8 cellular contexts compared by ENCODE assay signal in the genomic region with DNA sequence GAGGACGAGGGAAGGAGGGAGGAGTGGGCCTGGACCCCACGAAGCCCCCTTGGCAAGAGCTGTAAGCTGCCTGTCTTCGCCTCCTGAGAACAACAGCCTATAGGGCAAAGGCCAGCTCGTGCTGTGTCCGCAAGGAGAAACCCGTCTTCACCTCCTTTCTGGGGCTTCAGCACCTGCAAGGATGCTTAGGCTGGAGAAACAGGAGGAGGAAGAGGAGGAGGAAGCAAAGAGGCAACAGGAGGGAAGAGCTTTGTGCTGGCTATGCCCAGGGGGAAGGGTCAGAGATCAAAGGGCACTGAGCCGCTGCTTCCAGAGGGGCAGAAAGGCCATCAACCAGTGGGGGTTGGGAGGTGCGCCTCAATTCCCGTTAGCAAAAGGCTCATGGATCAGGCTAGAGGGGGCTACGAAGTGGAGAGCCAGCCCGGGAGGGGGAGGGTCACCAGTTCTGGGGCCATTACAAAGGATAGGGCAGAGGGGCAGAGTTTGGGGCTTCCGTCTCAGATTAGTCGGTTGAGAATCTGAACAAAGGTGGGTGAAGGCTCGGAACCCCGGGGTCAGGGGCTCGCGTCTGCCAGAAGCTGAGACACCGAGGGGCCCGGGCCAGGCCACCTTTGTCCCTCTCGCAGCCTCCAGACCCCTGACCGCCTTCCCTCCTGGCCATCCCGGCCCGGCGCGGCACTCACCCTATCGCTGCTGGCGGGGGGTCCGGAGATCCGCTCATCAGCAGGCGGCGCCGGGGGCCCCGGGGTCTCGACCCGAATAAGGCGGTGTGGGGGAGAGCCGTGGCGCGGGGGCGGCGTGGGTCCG. TPM values are rescaled to one million over a fixed set of nuclear protein-coding genes. Genes with fewer than 3 reads are reported as not detected.
DNase-seq lines count a peak whose midpoint lies in the region; ATAC-seq and TF ChIP-seq lines count a peak whose summit lies in the region.

No MANE protein-coding gene starts in this region.

- no peaks in the 10 kb centered on the region for H3K36me3 Mint-ChIP-seq in IgD-negative memory B cell
- no peaks in the 10 kb centered on the region for H3K36me3 Mint-ChIP-seq in natural killer cell treated with Interleukin-12 subunit alpha and Interleukin-12 subunit beta and Interleukin-15 and Interleukin-18, amount 100 ng/mL, for 72 hours

- H3K4me1 Mint-ChIP-seq in IgD-negative memory B cell, result peaks cover 5 to 12% (median 8%) of the 10 kb centered on the region in 3 donors
- peaks cover 14 to 15% of the 10 kb centered on the region in 2 donors for H3K4me1 Mint-ChIP-seq in natural killer cell treated with Interleukin-12 subunit alpha and Interleukin-12 subunit beta and Interleukin-15 and Interleukin-18, amount 100 ng/mL, for 72 hours (ENCODE audit: low read depth in 2 of 2)

- DNase-seq in BE2C (no peak), ecto neural progenitor cell (ENCODE audit: low spot score) (peak; percentile 73), NCI-H2107 (lab: John Stamatoyannopoulos, UW) (no peak), islet precursor cell (no peak)
- no peak for DNase-seq in natural killer cell treated with Interleukin-12 subunit alpha and Interleukin-12 subunit beta and Interleukin-15 and Interleukin-18, amount 100 ng/mL, for 72 hours (ENCODE audit: low spot score)

- no peak for TF ChIP-seq CTCF in BE2C (IDR thresholded peaks at IDR 0.05; ENCODE audit: low read depth, low read length)

- H3K4me3 ChIP-seq in BE2C (ENCODE audit: low read depth, low read length), result peak overlapping the region; percentile 99

- H3K9me3 ChIP-seq in BE2C, result no peaks in the 10 kb centered on the region

- H3K4me3 Mint-ChIP-seq in IgD-negative memory B cell, result peak overlapping the region; percentile 75 to 91 (median 85)
- H3K4me3 Mint-ChIP-seq in natural killer cell treated with Interleukin-12 subunit alpha and Interleukin-12 subunit beta and Interleukin-15 and Interleukin-18, amount 100 ng/mL, for 72 hours, result peak overlapping the region; percentile 87

- H3K27ac Mint-ChIP-seq in IgD-negative memory B cell, result peak overlapping the region; percentile 26 to 64 (median 60)
- peak overlapping the region; percentile 29 to 65 for H3K27ac Mint-ChIP-seq in natural killer cell treated with Interleukin-12 subunit alpha and Interleukin-12 subunit beta and Interleukin-15 and Interleukin-18, amount 100 ng/mL, for 72 hours

- no peaks in the 10 kb centered on the region for H3K9me3 Mint-ChIP-seq in IgD-negative memory B cell
- H3K9me3 Mint-ChIP-seq in natural killer cell treated with Interleukin-12 subunit alpha and Interleukin-12 subunit beta and Interleukin-15 and Interleukin-18, amount 100 ng/mL, for 72 hours, result no peaks in the 10 kb centered on the region

- H3K27me3 Mint-ChIP-seq in IgD-negative memory B cell, result peaks cover 4% of the 10 kb centered on the region
- peaks cover 22 to 24% of the 10 kb centered on the region in 2 donors for H3K27me3 Mint-ChIP-seq in natural killer cell treated with Interleukin-12 subunit alpha and Interleukin-12 subunit beta and Interleukin-15 and Interleukin-18, amount 100 ng/mL, for 72 hours

- H3K36me3 ChIP-seq in BE2C, result peaks cover 29% of the 10 kb centered on the region

- no peaks in the 10 kb centered on the region for H3K27me3 ChIP-seq in BE2C

- H3K4me1 ChIP-seq in BE2C, result peaks cover 31% of the 10 kb centered on the region

- no peak for ATAC-seq in natural killer cell treated with Interleukin-12 subunit alpha and Interleukin-12 subunit beta and Interleukin-15 and Interleukin-18, amount 100 ng/mL, for 72 hours
- ATAC-seq in HG03520 (IDR thresholded peaks at IDR 0.05; ENCODE audit: unreplicated experiment) (no peak), GM21423 (IDR thresholded peaks at IDR 0.05; ENCODE audit: unreplicated experiment) (no peak)

RNA-seq across cellular contexts. Expression of a gene that starts 0.8 kb away (rescaled TPM):
- polyA plus RNA-seq in BE2C (2012; ENCODE audit: insufficient read depth, insufficient read length, low read depth), result 106 TPM
- polyA plus RNA-seq in IgD-negative memory B cell, result 0.85 TPM
- 1 to 10 TPM in 1 of 2 donors, under 1 TPM in 1; 0.81 to 1.4 TPM for total RNA-seq in natural killer cell treated with Interleukin-12 subunit alpha and Interleukin-12 subunit beta and Interleukin-15 and Interleukin-18, amount 100 ng/mL, for 72 hours

RNA-seq across cellular contexts. Expression of a gene that starts 57.2 kb away (rescaled TPM):
- 1.4 TPM for polyA plus RNA-seq in BE2C (2012; ENCODE audit: insufficient read depth, insufficient read length, low read depth)
- 1.4 TPM for polyA plus RNA-seq in IgD-negative memory B cell
- under 1 TPM in 1 of 2 donors, not detected in 1; 0.08 TPM for total RNA-seq in natural killer cell treated with Interleukin-12 subunit alpha and Interleukin-12 subunit beta and Interleukin-15 and Interleukin-18, amount 100 ng/mL, for 72 hours

RNA-seq across cellular contexts. Expression of a gene that starts 57.3 kb away (rescaled TPM):
- polyA plus RNA-seq in BE2C (2012; ENCODE audit: insufficient read depth, insufficient read length, low read depth), result not detected
- polyA plus RNA-seq in IgD-negative memory B cell, result not detected
- not detected for total RNA-seq in natural killer cell treated with Interleukin-12 subunit alpha and Interleukin-12 subunit beta and Interleukin-15 and Interleukin-18, amount 100 ng/mL, for 72 hours
